ENCODE assay signal across 14 cellular contexts in the genomic region with DNA sequence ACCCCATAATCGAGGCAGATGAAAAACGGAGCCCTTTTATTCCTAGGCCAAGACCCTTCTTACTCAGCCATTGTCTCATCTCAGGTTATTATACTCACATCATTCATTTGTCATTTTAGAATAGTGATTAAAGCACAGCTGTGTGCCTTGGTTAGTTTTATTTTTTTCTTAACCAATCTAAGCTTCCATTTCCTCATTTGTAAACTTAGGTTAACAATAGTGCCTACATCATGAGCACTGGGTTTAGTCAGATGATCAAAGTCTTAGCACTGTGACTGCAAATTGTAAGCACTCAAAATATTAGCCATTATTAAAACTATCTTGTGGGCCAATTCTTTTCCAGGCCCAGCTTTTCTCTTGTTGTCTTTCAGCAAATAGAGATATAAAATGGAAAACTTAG. TPM values are rescaled to one million over a fixed set of nuclear protein-coding genes. Genes with fewer than 3 reads are reported as not detected.
DNase-seq lines count a peak whose midpoint lies in the region; ATAC-seq and TF ChIP-seq lines count a peak whose summit lies in the region.
"Had no signal": no experiment of that assay in that cellular context is flagged by ENCODE, and none has a peak within 500 bp of the region (broad histone marks: within the 10 kb centered on the region; RNA-seq: fewer than 3 reads in every experiment).

No MANE protein-coding gene starts in this region.

- peaks cover 35 to 40% (median 38%) of the 10 kb centered on the region in 3 donors for H3K4me1 Mint-ChIP-seq in IgD-negative memory B cell
- H3K4me1 Mint-ChIP-seq: activated CD4-positive, alpha-beta T cell treated with anti-CD3 and anti-CD28 coated beads, Interleukin-2, amount 10 ng/mL, durations not matched to agents 7 days and 5 days; activated naive CD4-positive, alpha-beta T cell treated with anti-CD3 and anti-CD28 coated beads, Interleukin-2, amount 10 ng/mL, durations not matched to agents 7 days and 5 days had no signal

- no peak overlapping the region for H3K4me3 ChIP-seq in BLaER1 treated with 17β-estradiol and CSF1 and Interleukin-3, amounts not matched to agents 10 nM and 100 nM
- no peak overlapping the region for H3K4me3 ChIP-seq in coronary artery
- H3K4me3 ChIP-seq: sigmoid colon had no signal

- peak overlapping the region; percentile 8 to 86 (median 58) for H3K27ac Mint-ChIP-seq in IgD-negative memory B cell
- H3K27ac Mint-ChIP-seq: activated CD4-positive, alpha-beta T cell treated with anti-CD3 and anti-CD28 coated beads, Interleukin-2, amount 10 ng/mL, durations not matched to agents 7 days and 5 days; activated naive CD4-positive, alpha-beta T cell treated with anti-CD3 and anti-CD28 coated beads, Interleukin-2, amount 10 ng/mL, durations not matched to agents 7 days and 5 days had no signal

- H3K9ac ChIP-seq in BLaER1 treated with 17β-estradiol and CSF1 and Interleukin-3, amounts not matched to agents 10 nM and 100 nM: no peak overlapping the region

- H3K4me1 ChIP-seq in BLaER1 treated with 17β-estradiol and CSF1 and Interleukin-3, amounts not matched to agents 10 nM and 100 nM: peaks cover 7 to 49% (median 16%) of the 10 kb centered on the region in 10 experiments; a peak in 18 of 20 replicates
- H3K4me1 ChIP-seq: sigmoid colon had no signal

- no peak for TF ChIP-seq CTCF in coronary artery (IDR thresholded peaks at IDR 0.05)

- H3K36me3 ChIP-seq in BLaER1 treated with 17β-estradiol and CSF1 and Interleukin-3, amounts not matched to agents 10 nM and 100 nM: no peaks in the 10 kb centered on the region
- H3K36me3 ChIP-seq: sigmoid colon had no signal

- no peaks in the 10 kb centered on the region for H3K9me3 Mint-ChIP-seq in IgD-negative memory B cell
- H3K9me3 Mint-ChIP-seq: activated CD4-positive, alpha-beta T cell treated with anti-CD3 and anti-CD28 coated beads, Interleukin-2, amount 10 ng/mL, durations not matched to agents 7 days and 5 days; activated naive CD4-positive, alpha-beta T cell treated with anti-CD3 and anti-CD28 coated beads, Interleukin-2, amount 10 ng/mL, durations not matched to agents 7 days and 5 days had no signal

- H3K36me3 Mint-ChIP-seq in IgD-negative memory B cell: peaks cover 1% of the 10 kb centered on the region
- H3K36me3 Mint-ChIP-seq: activated naive CD4-positive, alpha-beta T cell treated with anti-CD3 and anti-CD28 coated beads, Interleukin-2, amount 10 ng/mL, durations not matched to agents 7 days and 5 days had no signal

- no peaks in the 10 kb centered on the region for H3K27me3 ChIP-seq in BLaER1 treated with 17β-estradiol and CSF1 and Interleukin-3, amounts not matched to agents 10 nM and 100 nM
- H3K27me3 ChIP-seq: sigmoid colon had no signal

- ATAC-seq in GM19372 (IDR thresholded peaks at IDR 0.05; ENCODE audit: low read depth, unreplicated experiment) (peak; percentile 44), HG02798 (IDR thresholded peaks at IDR 0.05; ENCODE audit: poor library complexity, unreplicated experiment) (peak; percentile 58)

- H3K27me3 Mint-ChIP-seq in IgD-negative memory B cell: peaks cover 2% of the 10 kb centered on the region
- H3K27me3 Mint-ChIP-seq: activated CD4-positive, alpha-beta T cell treated with anti-CD3 and anti-CD28 coated beads, Interleukin-2, amount 10 ng/mL, durations not matched to agents 7 days and 5 days; activated naive CD4-positive, alpha-beta T cell treated with anti-CD3 and anti-CD28 coated beads, Interleukin-2, amount 10 ng/mL, durations not matched to agents 7 days and 5 days had no signal

- H3K4me3 Mint-ChIP-seq in IgD-negative memory B cell: peak overlapping the region in 3 of 4 donors; percentile 36 to 79 (median 49)
- H3K4me3 Mint-ChIP-seq: activated CD4-positive, alpha-beta T cell treated with anti-CD3 and anti-CD28 coated beads, Interleukin-2, amount 10 ng/mL, durations not matched to agents 7 days and 5 days; activated naive CD4-positive, alpha-beta T cell treated with anti-CD3 and anti-CD28 coated beads, Interleukin-2, amount 10 ng/mL, durations not matched to agents 7 days and 5 days had no signal

- H3K4me2 ChIP-seq in BLaER1 treated with 17β-estradiol and CSF1 and Interleukin-3, amounts not matched to agents 10 nM and 100 nM: peak overlapping the region in 9 of 11 experiments; percentile 20 to 73 (median 52); a peak in 17 of 22 replicates

- DNase-seq in epidermal melanocyte (ENCODE audit: insufficient read length, low spot score) (no peak), coronary artery (ENCODE audit: low spot score) (no peak), kidney glomerular epithelial cell (lab: John Stamatoyannopoulos, UW) (no peak), NCI-H446 (lab: John Stamatoyannopoulos, UW) (no peak)
- DNase-seq: ACHN; activated CD4-positive, alpha-beta T cell treated with anti-CD3 and anti-CD28 coated beads, Interleukin-2, amount 10 ng/mL, durations not matched to agents 7 days and 5 days; activated naive CD4-positive, alpha-beta T cell treated with anti-CD3 and anti-CD28 coated beads, Interleukin-2, amount 10 ng/mL, durations not matched to agents 7 days and 5 days; cerebellar nuclear complex; NCI-H748 treated with DMSO at 0.1 percent for 48 hours; sigmoid colon had no signal

- H3K9me3 ChIP-seq in BLaER1 treated with 17β-estradiol and CSF1 and Interleukin-3, amounts not matched to agents 10 nM and 100 nM (replicated peaks in 1 of 11): no peaks in the 10 kb centered on the region
- H3K9me3 ChIP-seq: sigmoid colon had no signal

- H4K20me1 ChIP-seq in BLaER1 treated with 17β-estradiol and CSF1 and Interleukin-3, amounts not matched to agents 10 nM and 100 nM: no peaks in the 10 kb centered on the region

- H3K27ac ChIP-seq in BLaER1 treated with 17β-estradiol and CSF1 and Interleukin-3, amounts not matched to agents 10 nM and 100 nM: peak overlapping the region in 5 of 11 experiments; percentile 3 to 60 (median 51); a peak in 10 of 22 replicates
- no peak overlapping the region for H3K27ac ChIP-seq in coronary artery
- H3K27ac ChIP-seq: sigmoid colon had no signal

RNA-seq across cellular contexts. Expression of a gene that starts 21.3 kb away (rescaled TPM):
- polyA plus RNA-seq in IgD-negative memory B cell: 4.1 TPM
